1 cellular context compared by ENCODE assay signal in genomic region chr12:27293463-27293862, GRCh38.
TF ChIP-seq lines count a peak whose summit lies in the region.

No MANE protein-coding gene starts in this region.

TF ChIP-seq in HepG2, 621 proteins besides CTCF, POLR2A, EP300 and RAD21:
- no peak for TF ChIP-seq ZFYVE20 (CRISPR knock-in tag; IDR thresholded peaks at IDR 0.05; ENCODE audit: borderline replicate concordance, low read depth)
- TF ChIP-seq BHLHE40 (IDR thresholded peaks at IDR 0.05; ENCODE audit: low read length) = no peak
- TF ChIP-seq E2F1 (CRISPR knock-in tag; IDR thresholded peaks at IDR 0.05) = no peak
- no peak for TF ChIP-seq PRMT3 (CRISPR knock-in tag; IDR thresholded peaks at IDR 0.05; ENCODE audit: borderline replicate concordance, low read depth)
- TF ChIP-seq HOXD1 (CRISPR knock-in tag; IDR thresholded peaks at IDR 0.05) = no peak
- no peak for TF ChIP-seq STAT5B (CRISPR knock-in tag; IDR thresholded peaks at IDR 0.05)
- TF ChIP-seq NR1H2 (CRISPR knock-in tag; IDR thresholded peaks at IDR 0.05; ENCODE audit: borderline replicate concordance, low read depth) = no peak
- TF ChIP-seq POGZ (CRISPR knock-in tag; IDR thresholded peaks at IDR 0.05) = no peak
- TF ChIP-seq, protein P1, sequence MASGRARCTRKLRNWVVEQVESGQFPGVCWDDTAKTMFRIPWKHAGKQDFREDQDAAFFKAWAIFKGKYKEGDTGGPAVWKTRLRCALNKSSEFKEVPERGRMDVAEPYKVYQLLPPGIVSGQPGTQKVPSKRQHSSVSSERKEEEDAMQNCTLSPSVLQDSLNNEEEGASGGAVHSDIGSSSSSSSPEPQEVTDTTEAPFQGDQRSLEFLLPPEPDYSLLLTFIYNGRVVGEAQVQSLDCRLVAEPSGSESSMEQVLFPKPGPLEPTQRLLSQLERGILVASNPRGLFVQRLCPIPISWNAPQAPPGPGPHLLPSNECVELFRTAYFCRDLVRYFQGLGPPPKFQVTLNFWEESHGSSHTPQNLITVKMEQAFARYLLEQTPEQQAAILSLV (CRISPR knock-in tag; IDR thresholded peaks at IDR 0.05; ENCODE audit: borderline replicate concordance) = no peak
- TF ChIP-seq KDM3A (CRISPR knock-in tag; IDR thresholded peaks at IDR 0.05; ENCODE audit: low read depth) = no peak
